Comparison of ENCODE assay signal across 1 cellular context in the genomic region with DNA sequence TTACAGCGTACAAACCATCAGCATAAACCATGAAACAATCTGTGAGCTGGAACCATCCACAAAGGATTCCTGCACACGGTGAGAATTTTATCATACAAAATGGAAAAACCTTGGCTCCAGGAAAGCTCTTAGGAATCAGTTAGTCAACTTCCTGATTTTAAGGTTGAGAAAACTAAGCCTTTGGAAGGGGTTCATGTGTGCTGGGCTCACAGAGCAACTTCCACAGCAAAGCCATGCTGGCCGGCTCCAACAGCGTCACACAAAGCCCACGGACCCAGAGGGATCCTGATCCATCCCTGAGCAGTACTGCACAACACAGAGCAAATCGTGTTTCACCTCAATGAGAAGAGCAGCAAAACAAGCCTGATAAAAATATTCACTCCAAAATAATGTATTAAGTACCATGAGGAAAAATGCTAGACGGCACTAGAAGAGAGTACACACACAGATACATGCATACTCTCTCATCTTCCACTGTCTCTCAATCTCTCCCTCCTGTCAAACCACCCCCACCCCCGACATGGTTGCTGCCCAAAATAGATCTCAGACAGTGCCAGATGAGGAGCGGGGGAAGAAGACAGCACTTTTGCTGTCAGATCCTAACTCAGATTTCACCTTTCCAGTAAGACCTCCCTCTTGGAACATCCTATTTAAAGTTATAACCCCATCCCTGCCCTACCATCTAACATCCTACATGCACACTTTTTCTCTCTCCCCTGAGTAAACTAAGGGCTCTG.
TF ChIP-seq lines count a peak whose summit lies in the region.

No MANE protein-coding gene starts in this region.

TF ChIP-seq in GM12878, 131 proteins besides CTCF, POLR2A, EP300 and RAD21 (continued from another document):
- TF ChIP-seq SIX5 (IDR thresholded peaks at IDR 0.05; ENCODE audit: low read depth, low read length, severe bottlenecking) = no peak
- no peak for TF ChIP-seq ATF7 (IDR thresholded peaks at IDR 0.05; ENCODE audit: low read depth)
- TF ChIP-seq ZBED1 (IDR thresholded peaks at IDR 0.05; ENCODE audit: borderline replicate concordance) = no peak
- TF ChIP-seq ZNF24 (IDR thresholded peaks at IDR 0.05) = no peak
- TF ChIP-seq, protein P1, sequence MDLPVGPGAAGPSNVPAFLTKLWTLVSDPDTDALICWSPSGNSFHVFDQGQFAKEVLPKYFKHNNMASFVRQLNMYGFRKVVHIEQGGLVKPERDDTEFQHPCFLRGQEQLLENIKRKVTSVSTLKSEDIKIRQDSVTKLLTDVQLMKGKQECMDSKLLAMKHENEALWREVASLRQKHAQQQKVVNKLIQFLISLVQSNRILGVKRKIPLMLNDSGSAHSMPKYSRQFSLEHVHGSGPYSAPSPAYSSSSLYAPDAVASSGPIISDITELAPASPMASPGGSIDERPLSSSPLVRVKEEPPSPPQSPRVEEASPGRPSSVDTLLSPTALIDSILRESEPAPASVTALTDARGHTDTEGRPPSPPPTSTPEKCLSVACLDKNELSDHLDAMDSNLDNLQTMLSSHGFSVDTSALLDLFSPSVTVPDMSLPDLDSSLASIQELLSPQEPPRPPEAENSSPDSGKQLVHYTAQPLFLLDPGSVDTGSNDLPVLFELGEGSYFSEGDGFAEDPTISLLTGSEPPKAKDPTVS (IDR thresholded peaks at IDR 0.05; ENCODE audit: low read depth, low read length) = no peak
- TF ChIP-seq, protein P2, sequence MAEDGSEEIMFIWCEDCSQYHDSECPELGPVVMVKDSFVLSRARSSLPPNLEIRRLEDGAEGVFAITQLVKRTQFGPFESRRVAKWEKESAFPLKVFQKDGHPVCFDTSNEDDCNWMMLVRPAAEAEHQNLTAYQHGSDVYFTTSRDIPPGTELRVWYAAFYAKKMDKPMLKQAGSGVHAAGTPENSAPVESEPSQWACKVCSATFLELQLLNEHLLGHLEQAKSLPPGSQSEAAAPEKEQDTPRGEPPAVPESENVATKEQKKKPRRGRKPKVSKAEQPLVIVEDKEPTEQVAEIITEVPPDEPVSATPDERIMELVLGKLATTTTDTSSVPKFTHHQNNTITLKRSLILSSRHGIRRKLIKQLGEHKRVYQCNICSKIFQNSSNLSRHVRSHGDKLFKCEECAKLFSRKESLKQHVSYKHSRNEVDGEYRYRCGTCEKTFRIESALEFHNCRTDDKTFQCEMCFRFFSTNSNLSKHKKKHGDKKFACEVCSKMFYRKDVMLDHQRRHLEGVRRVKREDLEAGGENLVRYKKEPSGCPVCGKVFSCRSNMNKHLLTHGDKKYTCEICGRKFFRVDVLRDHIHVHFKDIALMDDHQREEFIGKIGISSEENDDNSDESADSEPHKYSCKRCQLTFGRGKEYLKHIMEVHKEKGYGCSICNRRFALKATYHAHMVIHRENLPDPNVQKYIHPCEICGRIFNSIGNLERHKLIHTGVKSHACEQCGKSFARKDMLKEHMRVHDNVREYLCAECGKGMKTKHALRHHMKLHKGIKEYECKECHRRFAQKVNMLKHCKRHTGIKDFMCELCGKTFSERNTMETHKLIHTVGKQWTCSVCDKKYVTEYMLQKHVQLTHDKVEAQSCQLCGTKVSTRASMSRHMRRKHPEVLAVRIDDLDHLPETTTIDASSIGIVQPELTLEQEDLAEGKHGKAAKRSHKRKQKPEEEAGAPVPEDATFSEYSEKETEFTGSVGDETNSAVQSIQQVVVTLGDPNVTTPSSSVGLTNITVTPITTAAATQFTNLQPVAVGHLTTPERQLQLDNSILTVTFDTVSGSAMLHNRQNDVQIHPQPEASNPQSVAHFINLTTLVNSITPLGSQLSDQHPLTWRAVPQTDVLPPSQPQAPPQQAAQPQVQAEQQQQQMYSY (CRISPR knock-in tag; IDR thresholded peaks at IDR 0.05) = no peak
- TF ChIP-seq, protein P3, sequence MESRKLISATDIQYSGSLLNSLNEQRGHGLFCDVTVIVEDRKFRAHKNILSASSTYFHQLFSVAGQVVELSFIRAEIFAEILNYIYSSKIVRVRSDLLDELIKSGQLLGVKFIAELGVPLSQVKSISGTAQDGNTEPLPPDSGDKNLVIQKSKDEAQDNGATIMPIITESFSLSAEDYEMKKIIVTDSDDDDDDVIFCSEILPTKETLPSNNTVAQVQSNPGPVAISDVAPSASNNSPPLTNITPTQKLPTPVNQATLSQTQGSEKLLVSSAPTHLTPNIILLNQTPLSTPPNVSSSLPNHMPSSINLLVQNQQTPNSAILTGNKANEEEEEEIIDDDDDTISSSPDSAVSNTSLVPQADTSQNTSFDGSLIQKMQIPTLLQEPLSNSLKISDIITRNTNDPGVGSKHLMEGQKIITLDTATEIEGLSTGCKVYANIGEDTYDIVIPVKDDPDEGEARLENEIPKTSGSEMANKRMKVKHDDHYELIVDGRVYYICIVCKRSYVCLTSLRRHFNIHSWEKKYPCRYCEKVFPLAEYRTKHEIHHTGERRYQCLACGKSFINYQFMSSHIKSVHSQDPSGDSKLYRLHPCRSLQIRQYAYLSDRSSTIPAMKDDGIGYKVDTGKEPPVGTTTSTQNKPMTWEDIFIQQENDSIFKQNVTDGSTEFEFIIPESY (IDR thresholded peaks at IDR 0.05) = no peak
- no peak for TF ChIP-seq YBX1 (IDR thresholded peaks at IDR 0.05)
- TF ChIP-seq, protein P4, sequence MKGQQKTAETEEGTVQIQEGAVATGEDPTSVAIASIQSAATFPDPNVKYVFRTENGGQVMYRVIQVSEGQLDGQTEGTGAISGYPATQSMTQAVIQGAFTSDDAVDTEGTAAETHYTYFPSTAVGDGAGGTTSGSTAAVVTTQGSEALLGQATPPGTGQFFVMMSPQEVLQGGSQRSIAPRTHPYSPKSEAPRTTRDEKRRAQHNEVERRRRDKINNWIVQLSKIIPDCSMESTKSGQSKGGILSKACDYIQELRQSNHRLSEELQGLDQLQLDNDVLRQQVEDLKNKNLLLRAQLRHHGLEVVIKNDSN (IDR thresholded peaks at IDR 0.05; ENCODE audit: borderline replicate concordance, extremely low read length, insufficient read depth, low read depth, low read length) = no peak
- TF ChIP-seq HDGF (IDR thresholded peaks at IDR 0.05) = no peak
- TF ChIP-seq NBN (IDR thresholded peaks at IDR 0.05) = no peak
- TF ChIP-seq STAT1 (conservative IDR thresholded peaks at IDR 0.05) = no peak
- TF ChIP-seq BMI1 (IDR thresholded peaks at IDR 0.05; ENCODE audit: borderline replicate concordance) = no peak
- TF ChIP-seq, protein P5, sequence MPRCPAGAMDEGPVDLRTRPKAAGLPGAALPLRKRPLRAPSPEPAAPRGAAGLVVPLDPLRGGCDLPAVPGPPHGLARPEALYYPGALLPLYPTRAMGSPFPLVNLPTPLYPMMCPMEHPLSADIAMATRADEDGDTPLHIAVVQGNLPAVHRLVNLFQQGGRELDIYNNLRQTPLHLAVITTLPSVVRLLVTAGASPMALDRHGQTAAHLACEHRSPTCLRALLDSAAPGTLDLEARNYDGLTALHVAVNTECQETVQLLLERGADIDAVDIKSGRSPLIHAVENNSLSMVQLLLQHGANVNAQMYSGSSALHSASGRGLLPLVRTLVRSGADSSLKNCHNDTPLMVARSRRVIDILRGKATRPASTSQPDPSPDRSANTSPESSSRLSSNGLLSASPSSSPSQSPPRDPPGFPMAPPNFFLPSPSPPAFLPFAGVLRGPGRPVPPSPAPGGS (IDR thresholded peaks at IDR 0.05; ENCODE audit: borderline replicate concordance, insufficient read depth, low read depth, low read length, poor library complexity, severe bottlenecking) = no peak
- no peak for TF ChIP-seq PAX8 (IDR thresholded peaks at IDR 0.05)
